Comparison of ENCODE assay signal across 8 cellular contexts in the genomic region with DNA sequence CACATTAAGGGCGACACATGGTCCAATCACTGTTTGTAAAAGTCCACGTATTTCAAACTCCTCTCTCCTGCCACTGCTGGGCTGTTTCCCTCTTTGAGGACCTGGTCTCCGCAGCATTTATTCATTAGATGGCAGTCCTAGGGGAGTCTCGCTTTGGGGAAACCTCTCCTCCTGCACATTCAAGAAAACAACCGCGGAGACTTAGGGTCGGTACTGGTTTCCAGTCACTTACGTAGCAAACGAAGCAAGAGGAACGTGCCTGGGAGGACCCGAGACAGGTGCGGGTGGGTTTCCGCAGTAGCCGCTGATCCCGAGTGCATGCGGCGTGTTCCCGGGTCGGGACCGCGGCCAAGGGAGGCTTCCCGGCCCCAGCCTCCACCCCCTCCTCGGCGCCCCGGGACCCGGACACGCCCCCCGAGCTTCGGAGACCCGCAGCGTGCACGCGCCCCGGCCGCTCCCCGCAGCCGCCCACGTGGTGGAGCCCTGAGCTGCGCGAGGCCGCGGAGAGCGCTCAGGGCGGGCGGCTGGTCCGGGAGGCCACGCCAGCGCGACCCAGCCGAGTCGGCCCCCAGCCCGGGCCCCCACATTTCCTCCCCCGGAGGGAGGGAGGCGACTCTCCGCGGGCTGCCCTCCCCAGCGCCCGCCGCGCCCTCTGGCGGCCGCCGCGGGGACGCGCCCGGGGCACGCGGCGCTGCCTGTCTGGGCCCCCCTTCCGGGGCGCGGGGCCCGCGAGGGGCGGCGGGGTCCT. TPM values are rescaled to one million over a fixed set of nuclear protein-coding genes. Genes with fewer than 3 reads are reported as not detected.
DNase-seq lines count a peak whose midpoint lies in the region; FAIRE-seq and TF ChIP-seq lines count a peak whose summit lies in the region.

No MANE protein-coding gene starts in this region.

- no peak for FAIRE-seq in bronchial epithelial cell (lab: Jason Lieb, UNC)

- TF ChIP-seq CTCF in VCaP (conservative IDR thresholded peaks at IDR 0.05) (peak; percentile 97), bronchial epithelial cell (IDR thresholded peaks at IDR 0.05; ENCODE audit: insufficient read depth, low read length, severe bottlenecking) (peak; percentile 19)

- peak overlapping the region; percentile 100 for H3K27ac ChIP-seq in VCaP

- H3K4me3 ChIP-seq in GM08714 (ENCODE audit: low read length) = peak overlapping the region; percentile 87
- peak overlapping the region; percentile 76 for H3K4me3 ChIP-seq in bronchial epithelial cell (ENCODE audit: low read depth, low read length)

- H3K36me3 ChIP-seq in bronchial epithelial cell (ENCODE audit: control insufficient read depth, insufficient read depth, low read length) = no peaks in the 10 kb centered on the region

- DNase-seq in HCEC 1CT (peak; percentile 44), MV-4-11 (lab: John Stamatoyannopoulos, UW) (peak; percentile 27), bronchial epithelial cell (ENCODE audit: low read depth) (peak; percentile 67), inferior parietal cortex (ENCODE audit: extremely low spot score) (peak; percentile 49), NCI-H128 (lab: John Stamatoyannopoulos, UW; ENCODE audit: unreplicated experiment) (no peak)
- peak; percentile 66 for DNase-seq in stimulated activated CD4-positive, alpha-beta T cell treated with anti-CD3 and anti-CD28 coated beads, Interleukin-12 subunit alpha, Interleukin-12 subunit beta, amount 100 ng/mL, for 4 hours

- H3K27me3 ChIP-seq in bronchial epithelial cell (ENCODE audit: control insufficient read depth, insufficient read depth, low read length) = no peaks in the 10 kb centered on the region

RNA-seq across cellular contexts. Expression of a gene that starts 1.1 kb away (rescaled TPM):
- total RNA-seq in bronchial epithelial cell = 23.2 and 39.5 TPM in 2 replicates
